In genomic region chr15:78033864-78034263, GRCh38 we compare ENCODE assay signal across 10 cellular contexts. TPM values are rescaled to one million over a fixed set of nuclear protein-coding genes. Genes with fewer than 3 reads are reported as not detected.
DNase-seq lines count a peak whose midpoint lies in the region; ATAC-seq and TF ChIP-seq lines count a peak whose summit lies in the region.
"Had no signal": no experiment of that assay in that cellular context is flagged by ENCODE, and none has a peak within 500 bp of the region (broad histone marks: within the 10 kb centered on the region; RNA-seq: fewer than 3 reads in every experiment).

No MANE protein-coding gene starts in this region.

- DNase-seq in NCI-H146 (lab: John Stamatoyannopoulos, UW), result peak; percentile 53
- DNase-seq in GM13977 (ENCODE audit: low spot score), result no peak
- no peak for DNase-seq in coronary artery (ENCODE audit: low spot score)
- DNase-seq: PC-9 had no signal

- peaks cover 64% of the 10 kb centered on the region for H3K4me1 Mint-ChIP-seq in activated T-helper 17 cell treated with anti-CD3 and anti-CD28 coated beads, Interleukin-2, amount 50 U/mL, for 72 hours
- peaks cover 56% of the 10 kb centered on the region for H3K4me1 Mint-ChIP-seq in nephron

- peak overlapping the region; percentile 58 for H3K27ac Mint-ChIP-seq in activated T-helper 17 cell treated with anti-CD3 and anti-CD28 coated beads, Interleukin-2, amount 50 U/mL, for 72 hours
- H3K27ac Mint-ChIP-seq in nephron, result peak overlapping the region in 2 of 3 experiments; percentile 47 to 86

- peak overlapping the region; percentile 76 for H3K4me3 Mint-ChIP-seq in activated T-helper 17 cell treated with anti-CD3 and anti-CD28 coated beads, Interleukin-2, amount 50 U/mL, for 72 hours
- no peak overlapping the region for H3K4me3 Mint-ChIP-seq in nephron

- no peaks in the 10 kb centered on the region for H3K9me3 Mint-ChIP-seq in activated T-helper 17 cell treated with anti-CD3 and anti-CD28 coated beads, Interleukin-2, amount 50 U/mL, for 72 hours
- no peaks in the 10 kb centered on the region for H3K9me3 Mint-ChIP-seq in nephron

- H3K4me3 ChIP-seq in coronary artery, result no peak overlapping the region
- H3K4me3 ChIP-seq: PC-9 had no signal

- peak; percentile 12 for ATAC-seq in GM18502 (IDR thresholded peaks at IDR 0.05; ENCODE audit: poor library complexity, unreplicated experiment)
- no peak for ATAC-seq in activated T-helper 17 cell treated with anti-CD3 and anti-CD28 coated beads, Interleukin-2, amount 50 U/mL, for 72 hours (replicated peaks)
- ATAC-seq in HG02885 (IDR thresholded peaks at IDR 0.05; ENCODE audit: poor library complexity, unreplicated experiment), result no peak
- ATAC-seq in HG03097 (IDR thresholded peaks at IDR 0.05; ENCODE audit: low FRiP score, unreplicated experiment), result no peak

- no peak for TF ChIP-seq CTCF in nephron (IDR thresholded peaks at IDR 0.05; ENCODE audit: unreplicated experiment in 3 of 3)
- no peak for TF ChIP-seq CTCF in GM13977 (IDR thresholded peaks at IDR 0.05; ENCODE audit: extremely low read depth, insufficient read depth, missing control alignments)
- no peak for TF ChIP-seq CTCF in coronary artery (IDR thresholded peaks at IDR 0.05)

- in situ Hi-C loops in GM13977 (cut with MboI; ENCODE audit: low pct_unique_long_range_greater_than_20kb, low sequenced_read_pairs, unreplicated experiment), result no loop called here

- H3K27me3 Mint-ChIP-seq in activated T-helper 17 cell treated with anti-CD3 and anti-CD28 coated beads, Interleukin-2, amount 50 U/mL, for 72 hours, result no peaks in the 10 kb centered on the region
- peaks cover 4% of the 10 kb centered on the region for H3K27me3 Mint-ChIP-seq in nephron (ENCODE audit: low read depth)

- H3K27ac ChIP-seq in coronary artery, result peak overlapping the region in 1 of 2 donors; percentile 69
- H3K27ac ChIP-seq: PC-9 had no signal

- H3K36me3 Mint-ChIP-seq in activated T-helper 17 cell treated with anti-CD3 and anti-CD28 coated beads, Interleukin-2, amount 50 U/mL, for 72 hours (ENCODE audit: low read depth), result peaks cover 59% of the 10 kb centered on the region
- peaks cover 20% of the 10 kb centered on the region for H3K36me3 Mint-ChIP-seq in nephron (ENCODE audit: low read depth)

RNA-seq across cellular contexts. Expression of gene TBC1D2B, which starts 43.6 kb away (rescaled TPM):
- total RNA-seq in activated T-helper 17 cell treated with anti-CD3 and anti-CD28 coated beads, Interleukin-2, amount 50 U/mL, for 72 hours, result 100 to 1,000 TPM in 1 of 2 donors, 10 to 100 TPM in 1; 86.1 to 109 TPM

RNA-seq across cellular contexts. Expression of gene SH2D7, which starts 58.5 kb away (rescaled TPM):
- total RNA-seq in activated T-helper 17 cell treated with anti-CD3 and anti-CD28 coated beads, Interleukin-2, amount 50 U/mL, for 72 hours, result not detected
- total RNA-seq: astrocyte, PC-9 had no signal
